In genomic region chr16:58094026-58094425, GRCh38 we compare ENCODE assay signal across 33 cellular contexts.
"Had no signal": no experiment of that assay in that cellular context is flagged by ENCODE, and none has a peak within 500 bp of the region (broad histone marks: within the 10 kb centered on the region; RNA-seq: fewer than 3 reads in every experiment).

No MANE protein-coding gene starts in this region.

- H3K9me3 Mint-ChIP-seq: activated CD4-positive, alpha-beta memory T cell treated with anti-CD3 and anti-CD28 coated beads for 36 hours; activated CD4-positive, alpha-beta T cell treated with anti-CD3 and anti-CD28 coated beads, Interleukin-2, amount 10 ng/mL, durations not matched to agents 24 days and 14 days; activated naive CD4-positive, alpha-beta T cell treated with anti-CD3 and anti-CD28 coated beads for 36 hours; activated naive CD4-positive, alpha-beta T cell treated with anti-CD3 and anti-CD28 coated beads, Interleukin-2, amount 50 U/mL, for 24 hours; activated naive CD8-positive, alpha-beta T cell treated with anti-CD3 and anti-CD28 coated beads for 36 hours; activated naive CD8-positive, alpha-beta T cell treated with anti-CD3 and anti-CD28 coated beads, Interleukin-2, amount 50 U/mL, for 24 hours; activated T-helper 1 cell treated with anti-CD3 and anti-CD28 coated beads, Interleukin-12 subunit alpha, Interleukin-12 subunit beta, Interleukin-2, Interleukin-4 antibody, amounts not matched to agents 30 ng/mL and 10 ng/mL and 1 ng/mL, durations not matched to agents 14 hours and 24 hours and 36 hours; activated T-helper 2 cell treated with anti-CD3 and anti-CD28 coated beads, Interferon-gamma antibody, Interleukin-2, Interleukin-4, amounts not matched to agents 10 μg/mL and 5 μg/mL and 100 μg/mL, durations not matched to agents 14 hours and 24 hours and 36 hours; T-helper 2 cell treated with Interferon-gamma antibody and Interleukin-4, amounts not matched to agents 5 μg/mL and 100 μg/mL, for 36 hours had no signal

- H3K27me3 Mint-ChIP-seq: activated naive CD8-positive, alpha-beta T cell treated with anti-CD3 and anti-CD28 coated beads for 36 hours; activated naive CD8-positive, alpha-beta T cell treated with anti-CD3 and anti-CD28 coated beads, Interleukin-2, amount 50 U/mL, for 24 hours had no signal

- H3K27ac ChIP-seq: adrenal gland, body of pancreas, colonic mucosa, epithelial cell of prostate, esophagus squamous epithelium, gastroesophageal sphincter had no signal

- DNase-seq: activated CD4-positive, alpha-beta memory T cell treated with anti-CD3 and anti-CD28 coated beads for 36 hours; activated CD4-positive, alpha-beta T cell treated with anti-CD3 and anti-CD28 coated beads for 36 hours; activated CD4-positive, alpha-beta T cell treated with anti-CD3 and anti-CD28 coated beads, Interleukin-2, amount 10 ng/mL, durations not matched to agents 24 days and 14 days; activated CD4-positive, CD25-positive, alpha-beta regulatory T cell; activated CD4-positive, CD25-positive, alpha-beta regulatory T cell treated with anti-CD3 and anti-CD28 coated beads, Interleukin-2, amount 50 U/mL, for 72 hours; activated CD8-positive, alpha-beta memory T cell treated with anti-CD3 and anti-CD28 coated beads, Interleukin-2, amount 10 ng/mL, durations not matched to agents 7 days and 5 days; activated CD8-positive, alpha-beta memory T cell treated with anti-CD3 and anti-CD28 coated beads, Interleukin-2, amount 50 U/mL, for 4 hours; activated CD8-positive, alpha-beta T cell treated with anti-CD3 and anti-CD28 coated beads, Interleukin-2, amount 10 ng/mL, durations not matched to agents 7 days and 5 days; activated effector memory CD4-positive, alpha-beta T cell treated with anti-CD3 and anti-CD28 coated beads, Interleukin-2, amount 50 U/mL, for 16 hours; activated naive CD4-positive, alpha-beta T cell treated with anti-CD3 and anti-CD28 coated beads for 36 hours; activated naive CD8-positive, alpha-beta T cell treated with anti-CD3 and anti-CD28 coated beads for 36 hours; activated naive CD8-positive, alpha-beta T cell treated with anti-CD3 and anti-CD28 coated beads, Interleukin-2, amount 50 U/mL, for 24 hours; activated T-cell treated with anti-CD3 and anti-CD28 coated beads, Interleukin-2, amount 50 U/mL, for 1 hour; activated T-cell treated with anti-CD3 and anti-CD28 coated beads, Interleukin-2, amount 50 U/mL, for 48 hours; adrenal gland; amygdala; body of pancreas; caudate nucleus; colonic mucosa; effector CD8-positive, alpha-beta T cell; esophagus squamous epithelium; foreskin melanocyte; T-helper 1 cell; T-helper 17 cell; T1000 had no signal

- H3K4me3 ChIP-seq: adrenal gland, body of pancreas, colonic mucosa, esophagus squamous epithelium, gastroesophageal sphincter had no signal

- H3K36me3 ChIP-seq: adrenal gland, colonic mucosa, esophagus squamous epithelium, gastroesophageal sphincter had no signal

- H3K4me3 Mint-ChIP-seq: activated CD4-positive, alpha-beta memory T cell treated with anti-CD3 and anti-CD28 coated beads for 36 hours; activated CD4-positive, alpha-beta T cell treated with anti-CD3 and anti-CD28 coated beads for 36 hours; activated CD4-positive, alpha-beta T cell treated with anti-CD3 and anti-CD28 coated beads, Interleukin-2, amount 10 ng/mL, durations not matched to agents 24 days and 14 days; activated CD8-positive, alpha-beta memory T cell treated with anti-CD3 and anti-CD28 coated beads, Interleukin-2, amount 10 ng/mL, durations not matched to agents 7 days and 5 days; activated CD8-positive, alpha-beta T cell treated with anti-CD3 and anti-CD28 coated beads, Interleukin-2, amount 10 ng/mL, durations not matched to agents 7 days and 5 days; activated naive CD4-positive, alpha-beta T cell treated with anti-CD3 and anti-CD28 coated beads for 36 hours; activated naive CD4-positive, alpha-beta T cell treated with anti-CD3 and anti-CD28 coated beads, Interleukin-2, amount 50 U/mL, for 24 hours; activated naive CD8-positive, alpha-beta T cell treated with anti-CD3 and anti-CD28 coated beads for 36 hours; activated naive CD8-positive, alpha-beta T cell treated with anti-CD3 and anti-CD28 coated beads, Interleukin-2, amount 50 U/mL, for 24 hours; activated T-helper 1 cell treated with anti-CD3 and anti-CD28 coated beads, Interleukin-12 subunit alpha, Interleukin-12 subunit beta, Interleukin-2, Interleukin-4 antibody, amounts not matched to agents 30 ng/mL and 10 ng/mL and 1 ng/mL, durations not matched to agents 14 hours and 24 hours and 36 hours; T-helper 17 cell; T-helper 2 cell treated with Interferon-gamma antibody and Interleukin-4, amounts not matched to agents 5 μg/mL and 100 μg/mL, for 36 hours had no signal

- H3K36me3 Mint-ChIP-seq: activated CD4-positive, alpha-beta memory T cell treated with anti-CD3 and anti-CD28 coated beads for 36 hours; activated CD8-positive, alpha-beta memory T cell treated with anti-CD3 and anti-CD28 coated beads, Interleukin-2, amount 10 ng/mL, durations not matched to agents 7 days and 5 days; activated naive CD4-positive, alpha-beta T cell treated with anti-CD3 and anti-CD28 coated beads, Interleukin-2, amount 50 U/mL, for 24 hours; activated naive CD8-positive, alpha-beta T cell treated with anti-CD3 and anti-CD28 coated beads for 36 hours had no signal

- H3K4me1 Mint-ChIP-seq: activated CD4-positive, alpha-beta T cell treated with anti-CD3 and anti-CD28 coated beads for 36 hours; activated naive CD4-positive, alpha-beta T cell treated with anti-CD3 and anti-CD28 coated beads, Interleukin-2, amount 50 U/mL, for 24 hours; activated naive CD8-positive, alpha-beta T cell treated with anti-CD3 and anti-CD28 coated beads for 36 hours; activated naive CD8-positive, alpha-beta T cell treated with anti-CD3 and anti-CD28 coated beads, Interleukin-2, amount 50 U/mL, for 24 hours had no signal

- H3K27ac Mint-ChIP-seq: activated CD4-positive, alpha-beta memory T cell treated with anti-CD3 and anti-CD28 coated beads for 36 hours; activated CD4-positive, alpha-beta T cell treated with anti-CD3 and anti-CD28 coated beads for 36 hours; activated CD4-positive, alpha-beta T cell treated with anti-CD3 and anti-CD28 coated beads, Interleukin-2, amount 10 ng/mL, durations not matched to agents 24 days and 14 days; activated CD8-positive, alpha-beta memory T cell treated with anti-CD3 and anti-CD28 coated beads, Interleukin-2, amount 10 ng/mL, durations not matched to agents 7 days and 5 days; activated CD8-positive, alpha-beta T cell treated with anti-CD3 and anti-CD28 coated beads, Interleukin-2, amount 10 ng/mL, durations not matched to agents 7 days and 5 days; activated naive CD4-positive, alpha-beta T cell treated with anti-CD3 and anti-CD28 coated beads for 36 hours; activated naive CD4-positive, alpha-beta T cell treated with anti-CD3 and anti-CD28 coated beads, Interleukin-2, amount 50 U/mL, for 24 hours; activated naive CD8-positive, alpha-beta T cell treated with anti-CD3 and anti-CD28 coated beads for 36 hours; activated naive CD8-positive, alpha-beta T cell treated with anti-CD3 and anti-CD28 coated beads, Interleukin-2, amount 50 U/mL, for 24 hours; activated T-helper 1 cell treated with anti-CD3 and anti-CD28 coated beads, Interleukin-12 subunit alpha, Interleukin-12 subunit beta, Interleukin-2, Interleukin-4 antibody, amounts not matched to agents 30 ng/mL and 10 ng/mL and 1 ng/mL, durations not matched to agents 14 hours and 24 hours and 36 hours; activated T-helper 2 cell treated with anti-CD3 and anti-CD28 coated beads, Interferon-gamma antibody, Interleukin-2, Interleukin-4, amounts not matched to agents 10 μg/mL and 5 μg/mL and 100 μg/mL, durations not matched to agents 14 hours and 24 hours and 36 hours; T-helper 17 cell; T-helper 2 cell treated with Interferon-gamma antibody and Interleukin-4, amounts not matched to agents 5 μg/mL and 100 μg/mL, for 36 hours had no signal

- FAIRE-seq: endometrium, endothelial cell of umbilical vein had no signal

- ATAC-seq: activated CD4-positive, alpha-beta T cell treated with anti-CD3 and anti-CD28 coated beads for 36 hours; activated CD8-positive, alpha-beta memory T cell treated with anti-CD3 and anti-CD28 coated beads, Interleukin-2, amount 10 ng/mL, durations not matched to agents 7 days and 5 days; activated CD8-positive, alpha-beta T cell treated with anti-CD3 and anti-CD28 coated beads, Interleukin-2, amount 10 ng/mL, durations not matched to agents 7 days and 5 days; activated naive CD8-positive, alpha-beta T cell treated with anti-CD3 and anti-CD28 coated beads, Interleukin-2, amount 50 U/mL, for 24 hours; body of pancreas; gastroesophageal sphincter; T-helper 17 cell had no signal

- H3K4me1 ChIP-seq: adrenal gland, body of pancreas, colonic mucosa, esophagus squamous epithelium had no signal

- H3K9me3 ChIP-seq: adrenal gland, body of pancreas, colonic mucosa, esophagus squamous epithelium, gastroesophageal sphincter had no signal
